9 cellular contexts compared by ENCODE assay signal in genomic region chr1:1431845-1432565, GRCh38. TPM values are rescaled to one million over a fixed set of nuclear protein-coding genes. Genes with fewer than 3 reads are reported as not detected.
DNase-seq lines count a peak whose midpoint lies in the region; ATAC-seq, FAIRE-seq and TF ChIP-seq lines count a peak whose summit lies in the region.
"Had no signal": no experiment of that assay in that cellular context is flagged by ENCODE, and none has a peak within 500 bp of the region (broad histone marks: within the 10 kb centered on the region; RNA-seq: fewer than 3 reads in every experiment).

No MANE protein-coding gene starts in this region.

- DNase-seq in Peyer's patch: no peak
- peak; percentile 64 to 88 (median 86) for DNase-seq in heart left ventricle
- peak; percentile 39 to 75 (median 62) for DNase-seq in pancreas
- no peak for DNase-seq in germinal center (ENCODE audit: low spot score)
- DNase-seq in NCI-H187 (lab: John Stamatoyannopoulos, UW): no peak
- no peak for DNase-seq in NOMO-1 treated with DMSO at 0.1 percent for 48 hours (lab: John Stamatoyannopoulos, UW; ENCODE audit: unreplicated experiment)
- DNase-seq in NCI-H2171 treated with DMSO at 0.1 percent for 48 hours (lab: John Stamatoyannopoulos, UW): no peak
- DNase-seq: foreskin keratinocyte had no signal

- H3K27me3 ChIP-seq in BLaER1 treated with 17β-estradiol and CSF1 and Interleukin-3, amounts not matched to agents 10 nM and 100 nM: no peaks in the 10 kb centered on the region; a peak in 3 of 22 replicates
- H3K27me3 ChIP-seq in Peyer's patch (no peaks in the 10 kb centered on the region), heart left ventricle (peaks cover 0 to 43% (median 0%) of the 10 kb centered on the region in 9 donors), pancreas (no peaks in the 10 kb centered on the region)
- H3K27me3 ChIP-seq: foreskin keratinocyte had no signal

- peaks cover 0 to 20% (median 11%) of the 10 kb centered on the region in 11 experiments; a peak in 14 of 22 replicates for H4K20me1 ChIP-seq in BLaER1 treated with 17β-estradiol and CSF1 and Interleukin-3, amounts not matched to agents 10 nM and 100 nM

- no peaks in the 10 kb centered on the region for H3K36me3 ChIP-seq in BLaER1 treated with 17β-estradiol and CSF1 and Interleukin-3, amounts not matched to agents 10 nM and 100 nM
- no peaks in the 10 kb centered on the region for H3K36me3 ChIP-seq in Peyer's patch
- no peaks in the 10 kb centered on the region for H3K36me3 ChIP-seq in heart left ventricle
- no peaks in the 10 kb centered on the region for H3K36me3 ChIP-seq in pancreas

- no peak for TF ChIP-seq POLR2A in Peyer's patch (IDR thresholded peaks at IDR 0.05)
- TF ChIP-seq POLR2A in heart left ventricle (IDR thresholded peaks at IDR 0.05): no peak

- intact Hi-C loops in heart left ventricle (cut with DNase I): loop anchor here in 1 of 10 donors (2.0 kb wide), 1 partner anchor 25 kb away; the partner anchor contains the start of gene MRPL20
- intact Hi-C loops in pancreas (cut with DNase I): no loop called here

- peak overlapping the region; percentile 55 to 79 (median 72) for H3K9ac ChIP-seq in BLaER1 treated with 17β-estradiol and CSF1 and Interleukin-3, amounts not matched to agents 10 nM and 100 nM

- peak overlapping the region; percentile 54 to 78 (median 67); a peak in 21 of 22 replicates for H3K27ac ChIP-seq in BLaER1 treated with 17β-estradiol and CSF1 and Interleukin-3, amounts not matched to agents 10 nM and 100 nM
- H3K27ac ChIP-seq in Peyer's patch (peak overlapping the region; percentile 67 to 91 (median 76)), heart left ventricle (peak overlapping the region; percentile 73 to 99 (median 91)), pancreas (peak overlapping the region; percentile 81 to 96 (median 92))
- H3K27ac ChIP-seq: foreskin keratinocyte had no signal

- ATAC-seq in heart left ventricle: peak in 3 of 4 donors; percentile 19 to 36 (median 34)
- peak in 2 of 4 donors; percentile 8 for ATAC-seq in pancreas
- ATAC-seq: foreskin keratinocyte had no signal

- H3K4me1 ChIP-seq in BLaER1 treated with 17β-estradiol and CSF1 and Interleukin-3, amounts not matched to agents 10 nM and 100 nM: peaks cover 59 to 79% (median 73%) of the 10 kb centered on the region in 10 experiments
- H3K4me1 ChIP-seq in Peyer's patch (peaks cover 9 to 73% (median 32%) of the 10 kb centered on the region in 4 donors), heart left ventricle (peaks cover 17 to 91% (median 74%) of the 10 kb centered on the region in 12 donors), pancreas (peaks cover 19 to 67% (median 46%) of the 10 kb centered on the region in 3 donors)

- FAIRE-seq in pancreas (lab: Jason Lieb, UNC): no peak

- H3K9me3 ChIP-seq in BLaER1 treated with 17β-estradiol and CSF1 and Interleukin-3, amounts not matched to agents 10 nM and 100 nM (replicated peaks in 1 of 11): no peaks in the 10 kb centered on the region
- H3K9me3 ChIP-seq in Peyer's patch: peaks cover 0 to 2% (median 0%) of the 10 kb centered on the region in 4 donors
- no peaks in the 10 kb centered on the region for H3K9me3 ChIP-seq in heart left ventricle
- H3K9me3 ChIP-seq in pancreas: no peaks in the 10 kb centered on the region

- 43 to 60% (median 54%) methylated on average over 15 to 20 of the region's 20 CpGs for WGBS in heart left ventricle, 4 donors
- WGBS in pancreas, 2 donors: 57 to 64% methylated on average over 19 to 20 of the region's 20 CpGs

- peak overlapping the region in 6 of 10 experiments; percentile 3 to 68 (median 60); a peak in 6 of 20 replicates for H3K4me3 ChIP-seq in BLaER1 treated with 17β-estradiol and CSF1 and Interleukin-3, amounts not matched to agents 10 nM and 100 nM
- H3K4me3 ChIP-seq in Peyer's patch: no peak overlapping the region
- H3K4me3 ChIP-seq in heart left ventricle: peak overlapping the region in 3 of 12 donors; percentile 10 to 34 (median 12)
- peak overlapping the region in 1 of 4 donors; percentile 76 for H3K4me3 ChIP-seq in pancreas

- TF ChIP-seq CTCF in Peyer's patch (IDR thresholded peaks at IDR 0.05) (no peak), heart left ventricle (IDR thresholded peaks at IDR 0.05) (no peak), pancreas (IDR thresholded peaks at IDR 0.05) (no peak)

- H3K4me2 ChIP-seq in BLaER1 treated with 17β-estradiol and CSF1 and Interleukin-3, amounts not matched to agents 10 nM and 100 nM: peak overlapping the region; percentile 90 to 100 (median 99)

RNA-seq across cellular contexts. Expression of gene VWA1, which starts 3.5 kb away (rescaled TPM):
- total RNA-seq in Peyer's patch (10 to 100 TPM in 1 of 4 donors, 1 to 10 TPM in 3; 3.2 to 14.0 (median 6.7) TPM), heart left ventricle (10 to 100 TPM; 11.0 to 49.5 (median 18.8) TPM), pancreas (100 to 1,000 TPM in 2 of 6 donors, 10 to 100 TPM in 4; 25.4 to 138 (median 52.9) TPM)
- polyA plus RNA-seq in heart left ventricle (10 to 100 TPM in 1 of 2 donors, 1 to 10 TPM in 1; 7.0 to 13.2 TPM), pancreas (10 to 100 TPM; 53.3 to 58.7 TPM)

RNA-seq across cellular contexts. Expression of gene ANKRD65, which starts 10.9 kb away (rescaled TPM):
- total RNA-seq in Peyer's patch (10 to 100 TPM in 1 of 4 donors, 1 to 10 TPM in 2, under 1 TPM in 1; 0.54 to 11.6 (median 2.0) TPM), heart left ventricle (1 to 10 TPM in 8 of 9 donors, under 1 TPM in 1; 0.58 to 4.0 (median 1.3) TPM), pancreas (10 to 100 TPM in 3 of 6 donors, 1 to 10 TPM in 3; 2.3 to 16.1 (median 10.7) TPM)
- polyA plus RNA-seq in heart left ventricle (1 to 10 TPM in 1 of 2 donors, under 1 TPM in 1; 0.86 to 1.5 TPM), pancreas (10 to 100 TPM; 22.1 to 41.8 TPM)

RNA-seq across cellular contexts. Expression of gene ATAD3C, which starts 17.5 kb away (rescaled TPM):
- under 1 TPM in 1 of 4 donors, not detected in 3; 0.27 TPM for total RNA-seq in Peyer's patch
- 1 to 10 TPM in 3 of 9 donors, under 1 TPM in 4, not detected in 2; 0.12 to 3.4 (median 0.60) TPM for total RNA-seq in heart left ventricle
- polyA plus RNA-seq in heart left ventricle: under 1 TPM; 0.49 to 0.53 TPM
- total RNA-seq in pancreas: 1 to 10 TPM; 2.4 to 9.5 (median 5.8) TPM
- polyA plus RNA-seq in pancreas: 10 to 100 TPM; 11.4 to 22.0 TPM

RNA-seq across cellular contexts. Expression of gene MRPL20, which starts 24.9 kb away (rescaled TPM):
- 10 to 100 TPM; 58.2 to 94.1 (median 78.2) TPM for total RNA-seq in Peyer's patch
- total RNA-seq in heart left ventricle: 100 to 1,000 TPM; 112 to 208 (median 128) TPM
- polyA plus RNA-seq in heart left ventricle: 100 to 1,000 TPM; 147 to 238 TPM
- total RNA-seq in pancreas: 10 to 100 TPM; 42.1 to 71.8 (median 49.1) TPM
- 100 to 1,000 TPM in 1 of 2 donors, 10 to 100 TPM in 1; 69.0 to 121 TPM for polyA plus RNA-seq in pancreas

RNA-seq across cellular contexts. Expression of gene CCNL2, which starts 32.9 kb away (rescaled TPM):
- 1,000 to 10,000 TPM in 1 of 4 donors, 100 to 1,000 TPM in 3; 216 to 1,008 (median 423) TPM for total RNA-seq in Peyer's patch
- total RNA-seq in heart left ventricle: 10 to 100 TPM; 35.4 to 66.5 (median 50.7) TPM
- 10 to 100 TPM; 42.3 to 87.8 TPM for polyA plus RNA-seq in heart left ventricle
- total RNA-seq in pancreas: 100 to 1,000 TPM in 1 of 6 donors, 10 to 100 TPM in 5; 49.2 to 124 (median 77.1) TPM
- 100 to 1,000 TPM; 270 to 409 TPM for polyA plus RNA-seq in pancreas

Comparison
In these comparisons a context has a peak if more than half of its experiments do, and no peak if none do; other contexts are left out.
1. H3K4me3 ChIP-seq: peak in BLaER1 treated with 17β-estradiol and CSF1 and Interleukin-3, amounts not matched to agents 10 nM and 100 nM (6 of 10); none in Peyer's patch (0 of 4).
2. DNase-seq: peak in heart left ventricle (5 of 5) and pancreas (6 of 6); none in Peyer's patch (0 of 3), germinal center (single experiment), NCI-H187 (0 of 2), NOMO-1 treated with DMSO at 0.1 percent for 48 hours (single experiment) and NCI-H2171 treated with DMSO at 0.1 percent for 48 hours (single experiment).
3. Peak in every context shown above with its lines, with median percentiles within 50 percentile points of each other: H3K27ac ChIP-seq.